Comparison of ENCODE assay signal across 21 cellular contexts in the genomic region with DNA sequence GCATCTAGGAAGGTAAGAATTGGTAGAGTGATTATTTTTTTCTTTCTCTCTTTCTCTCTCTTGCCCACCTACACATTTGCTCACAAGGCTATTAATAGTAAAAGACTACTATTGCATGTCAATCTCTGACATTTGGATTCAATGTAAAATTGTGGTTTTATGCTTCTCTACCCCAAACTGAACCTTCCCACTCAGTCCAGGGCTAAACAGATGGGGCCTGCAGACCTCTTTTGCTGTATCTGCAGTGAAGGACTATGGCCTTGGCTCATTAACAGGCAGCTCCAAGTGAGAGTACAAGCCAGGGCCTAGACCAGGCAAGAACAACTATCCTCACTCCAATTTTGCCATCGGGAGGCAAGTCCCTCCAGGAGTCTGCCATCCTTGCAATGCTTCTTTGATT.
A peak's percentile ranks its signal among the peaks of the same experiment; 100 is the strongest.
DNase-seq lines count a peak whose midpoint lies in the region; ATAC-seq and TF ChIP-seq lines count a peak whose summit lies in the region.
"Had no signal": no experiment of that assay in that cellular context is flagged by ENCODE, and none has a peak within 500 bp of the region (broad histone marks: within the 10 kb centered on the region; RNA-seq: fewer than 3 reads in every experiment).

No MANE protein-coding gene starts in this region.

- H2AFZ ChIP-seq in neural progenitor cell (replicated peaks) = no peak overlapping the region

- no peaks in the 10 kb centered on the region for H3K9me2 ChIP-seq in DOHH2 (replicated peaks; ENCODE audit: control insufficient read depth, low read length)

- intact Hi-C loops in activated CD4-positive, alpha-beta memory T cell treated with anti-CD3 and anti-CD28 coated beads for 36 hours (cut with micrococcal nuclease) = no loop called here

- H3K4me2 ChIP-seq in DOHH2 (ENCODE audit: low read length) (peak overlapping the region; percentile 74), neural progenitor cell (no peak overlapping the region)

- H3K9me3 ChIP-seq in DOHH2 (ENCODE audit: control insufficient read depth, insufficient read depth, low read length) = no peaks in the 10 kb centered on the region
- H3K9me3 ChIP-seq in neural progenitor cell (ENCODE audit: low read depth) = peaks cover 5% of the 10 kb centered on the region
- H3K9me3 ChIP-seq: body of pancreas, pancreas had no signal

- H3K4me3 Mint-ChIP-seq in neural progenitor cell = no peak overlapping the region
- H3K4me3 Mint-ChIP-seq in activated CD4-positive, alpha-beta memory T cell treated with anti-CD3 and anti-CD28 coated beads for 36 hours = no peak overlapping the region
- peak overlapping the region in 1 of 10 donors; percentile 26 for H3K4me3 Mint-ChIP-seq in naive thymus-derived CD8-positive, alpha-beta T cell
- H3K4me3 Mint-ChIP-seq: activated CD8-positive, alpha-beta T cell treated with anti-CD3 and anti-CD28 coated beads for 36 hours; activated naive CD4-positive, alpha-beta T cell treated with anti-CD3 and anti-CD28 coated beads, Interleukin-2, amount 50 U/mL, for 24 hours; activated T-cell treated with anti-CD3 and anti-CD28 coated beads, Interleukin-2, amount 50 U/mL, for 4 hours; T-cell had no signal

- peaks cover 2% of the 10 kb centered on the region for H3K36me3 Mint-ChIP-seq in neural progenitor cell
- H3K36me3 Mint-ChIP-seq in activated CD4-positive, alpha-beta memory T cell treated with anti-CD3 and anti-CD28 coated beads for 36 hours = no peaks in the 10 kb centered on the region
- peaks cover 0 to 10% (median 0%) of the 10 kb centered on the region in 3 donors for H3K36me3 Mint-ChIP-seq in naive thymus-derived CD8-positive, alpha-beta T cell
- H3K36me3 Mint-ChIP-seq: activated naive CD4-positive, alpha-beta T cell treated with anti-CD3 and anti-CD28 coated beads, Interleukin-2, amount 50 U/mL, for 24 hours; T-cell had no signal

- H3F3A ChIP-seq in DOHH2 (ENCODE audit: control insufficient read depth, insufficient read depth) = peaks cover 26% of the 10 kb centered on the region
- H3F3A ChIP-seq in neural progenitor cell (ENCODE audit: low read depth) = no peaks in the 10 kb centered on the region

- TF ChIP-seq CTCF in DOHH2 (IDR thresholded peaks at IDR 0.05; ENCODE audit: low read depth, low read length, poor library complexity, severe bottlenecking) (no peak), neural progenitor cell (IDR thresholded peaks at IDR 0.05) (no peak)

- H3K27me3 Mint-ChIP-seq in neural progenitor cell (ENCODE audit: insufficient read depth, low read depth) = peaks cover 8% of the 10 kb centered on the region
- peaks cover 12% of the 10 kb centered on the region for H3K27me3 Mint-ChIP-seq in activated CD4-positive, alpha-beta memory T cell treated with anti-CD3 and anti-CD28 coated beads for 36 hours
- H3K27me3 Mint-ChIP-seq in naive thymus-derived CD8-positive, alpha-beta T cell = peaks cover 4 to 36% (median 17%) of the 10 kb centered on the region in 5 donors

- peak overlapping the region; percentile 90 for H3K27ac Mint-ChIP-seq in neural progenitor cell
- H3K27ac Mint-ChIP-seq in activated CD4-positive, alpha-beta memory T cell treated with anti-CD3 and anti-CD28 coated beads for 36 hours = no peak overlapping the region
- no peak overlapping the region for H3K27ac Mint-ChIP-seq in naive thymus-derived CD8-positive, alpha-beta T cell
- H3K27ac Mint-ChIP-seq: activated CD8-positive, alpha-beta T cell treated with anti-CD3 and anti-CD28 coated beads for 36 hours; activated naive CD4-positive, alpha-beta T cell treated with anti-CD3 and anti-CD28 coated beads, Interleukin-2, amount 50 U/mL, for 24 hours; T-cell had no signal

- H3K9ac ChIP-seq in neural progenitor cell = no peak overlapping the region

- H3K4me3 ChIP-seq in DOHH2 (ENCODE audit: low read length) = peak overlapping the region; percentile 60
- no peak overlapping the region for H3K4me3 ChIP-seq in neural progenitor cell
- H3K4me3 ChIP-seq: body of pancreas, coronary artery, pancreas had no signal

- H3K79me2 ChIP-seq in DOHH2 (ENCODE audit: control insufficient read depth, low read length) = no peaks in the 10 kb centered on the region
- no peaks in the 10 kb centered on the region for H3K79me2 ChIP-seq in neural progenitor cell (ENCODE audit: low read depth)

- POLR2A ChIA-PET in activated CD4-positive, alpha-beta memory T cell treated with anti-CD3 and anti-CD28 coated beads for 36 hours (lab: Charles Lee) = no interaction called here
- POLR2A ChIA-PET in naive thymus-derived CD8-positive, alpha-beta T cell (lab: Charles Lee) = no interaction called here

- H3K36me3 ChIP-seq in DOHH2 (ENCODE audit: control insufficient read depth, low read length) (no peaks in the 10 kb centered on the region), neural progenitor cell (no peaks in the 10 kb centered on the region)
- H3K36me3 ChIP-seq: pancreas had no signal

- DNase-seq in NCI-H2227 (lab: John Stamatoyannopoulos, UW; ENCODE audit: unreplicated experiment) (peak; percentile 32), dedifferentiated amniotic fluid mesenchymal stem cell (ENCODE audit: extremely low spot score) (peak; percentile 15), neural progenitor cell (ENCODE audit: low spot score) (no peak), NCI-H2029 treated with DMSO at 0.1 percent for 48 hours (lab: John Stamatoyannopoulos, UW) (no peak)
- no peak for DNase-seq in activated CD4-positive, alpha-beta memory T cell treated with anti-CD3 and anti-CD28 coated beads for 36 hours
- no peak for DNase-seq in naive thymus-derived CD8-positive, alpha-beta T cell
- DNase-seq: activated CD8-positive, alpha-beta T cell treated with anti-CD3 and anti-CD28 coated beads for 36 hours; activated T-cell treated with anti-CD3 and anti-CD28 coated beads, Interleukin-2, amount 50 U/mL, for 4 hours; body of pancreas; foreskin melanocyte; GF-D8; left cardiac atrium; NCI-H226; pancreas; T-cell had no signal

- H3K4me1 ChIP-seq in DOHH2 (ENCODE audit: control insufficient read depth, low read length) (peaks cover 67% of the 10 kb centered on the region), neural progenitor cell (peaks cover 12% of the 10 kb centered on the region)
- H3K4me1 ChIP-seq: body of pancreas, pancreas had no signal

- no peaks in the 10 kb centered on the region for H4K20me1 ChIP-seq in DOHH2 (ENCODE audit: control insufficient read depth, insufficient read depth, low read depth, low read length)
- no peaks in the 10 kb centered on the region for H4K20me1 ChIP-seq in neural progenitor cell (ENCODE audit: low read depth)

- H3K9me3 Mint-ChIP-seq in neural progenitor cell = peaks cover 18% of the 10 kb centered on the region
- H3K9me3 Mint-ChIP-seq in activated CD4-positive, alpha-beta memory T cell treated with anti-CD3 and anti-CD28 coated beads for 36 hours = peaks cover 3% of the 10 kb centered on the region
- peaks cover 0 to 14% (median 3%) of the 10 kb centered on the region in 9 donors for H3K9me3 Mint-ChIP-seq in naive thymus-derived CD8-positive, alpha-beta T cell
- H3K9me3 Mint-ChIP-seq: activated CD8-positive, alpha-beta T cell treated with anti-CD3 and anti-CD28 coated beads for 36 hours; activated T-cell treated with anti-CD3 and anti-CD28 coated beads, Interleukin-2, amount 50 U/mL, for 4 hours had no signal

- CTCF ChIA-PET in activated CD4-positive, alpha-beta memory T cell treated with anti-CD3 and anti-CD28 coated beads for 36 hours (lab: Charles Lee) = interaction anchor here (2.3 kb wide), 1 partner anchor 20 kb away, joined by 7 read pairs; no protein-coding TSS in a partner anchor

- peaks cover 46% of the 10 kb centered on the region for H3K4me1 Mint-ChIP-seq in neural progenitor cell
- H3K4me1 Mint-ChIP-seq in activated CD4-positive, alpha-beta memory T cell treated with anti-CD3 and anti-CD28 coated beads for 36 hours (ENCODE audit: low read depth) = no peaks in the 10 kb centered on the region
- H3K4me1 Mint-ChIP-seq in naive thymus-derived CD8-positive, alpha-beta T cell = peaks cover 0 to 35% (median 0%) of the 10 kb centered on the region in 4 donors
- H3K4me1 Mint-ChIP-seq: activated naive CD4-positive, alpha-beta T cell treated with anti-CD3 and anti-CD28 coated beads, Interleukin-2, amount 50 U/mL, for 24 hours had no signal

- ATAC-seq in naive thymus-derived CD8-positive, alpha-beta T cell = no peak
- ATAC-seq: activated CD8-positive, alpha-beta T cell treated with anti-CD3 and anti-CD28 coated beads for 36 hours; activated T-cell treated with anti-CD3 and anti-CD28 coated beads, Interleukin-2, amount 50 U/mL, for 4 hours; body of pancreas; left cardiac atrium; pancreas; Right ventricle myocardium inferior; T-cell had no signal

- H3K27ac ChIP-seq in DOHH2 (ENCODE audit: low read depth, low read length) (peak overlapping the region; percentile 92), neural progenitor cell (no peak overlapping the region)
- H3K27ac ChIP-seq: body of pancreas, C4-2B, coronary artery, pancreas, VCaP had no signal

- H3K27me3 ChIP-seq in DOHH2 (ENCODE audit: control insufficient read depth, low read length) = no peaks in the 10 kb centered on the region
- H3K27me3 ChIP-seq in neural progenitor cell = no peaks in the 10 kb centered on the region
- H3K27me3 ChIP-seq: body of pancreas, pancreas had no signal

Comparison
In these comparisons a context has a peak if more than half of its experiments do, and no peak if none do; other contexts are left out.
1. DNase-seq: peak in NCI-H2227 (single experiment) and dedifferentiated amniotic fluid mesenchymal stem cell (single experiment); none in neural progenitor cell (single experiment), activated CD4-positive, alpha-beta memory T cell treated with anti-CD3 and anti-CD28 coated beads for 36 hours (single experiment), NCI-H2029 treated with DMSO at 0.1 percent for 48 hours (single experiment) and naive thymus-derived CD8-positive, alpha-beta T cell (0 of 10).